ENCODE assay signal across 21 cellular contexts in genomic region chr6:34839696-34840352, GRCh38. TPM values are rescaled to one million over a fixed set of nuclear protein-coding genes. Genes with fewer than 3 reads are reported as not detected.
DNase-seq lines count a peak whose midpoint lies in the region; ATAC-seq, FAIRE-seq and TF ChIP-seq lines count a peak whose summit lies in the region.
"Had no signal": no experiment of that assay in that cellular context is flagged by ENCODE, and none has a peak within 500 bp of the region (broad histone marks: within the 10 kb centered on the region; RNA-seq: fewer than 3 reads in every experiment).

No MANE protein-coding gene starts in this region.

- TF ChIP-seq CTCF in RWPE1 (conservative IDR thresholded peaks at IDR 0.05; ENCODE audit: low read depth) = no peak

- no peak for FAIRE-seq in small intestine (lab: Jason Lieb, UNC)
- FAIRE-seq: A204.1, endometrium had no signal

- peaks cover 0 to 9% of the 10 kb centered on the region in 2 donors for H3K36me3 ChIP-seq in small intestine (ENCODE audit: control insufficient read depth in 2 of 2, insufficient read depth in 2 of 2, low read length in 2 of 2)

- H3K4me1 ChIP-seq in right cardiac atrium (ENCODE audit: control insufficient read depth, insufficient read depth, low read length) = no peaks in the 10 kb centered on the region
- no peaks in the 10 kb centered on the region for H3K4me1 ChIP-seq in small intestine (ENCODE audit: control insufficient read depth in 2 of 2, insufficient read depth in 1 of 2, low read depth in 1 of 2, low read length in 1 of 2)
- H3K4me1 ChIP-seq: transverse colon had no signal

- no peak overlapping the region for H3K4me3 ChIP-seq in right cardiac atrium (ENCODE audit: low read length)
- H3K4me3 ChIP-seq in small intestine (ENCODE audit: low read depth in 1 of 2, low read length in 2 of 2) = no peak overlapping the region
- H3K4me3 ChIP-seq: transverse colon had no signal

- 94% methylated on average over 15 of the region's 15 CpGs for WGBS in right cardiac atrium
- 95 to 98% (median 97%) methylated on average over 15 of the region's 15 CpGs for WGBS in small intestine, 3 donors

- peak; percentile 48 for DNase-seq in DMS53 (lab: John Stamatoyannopoulos, UW)
- no peak for DNase-seq in DMS53 treated with DMSO at 0.1 percent for 48 hours (lab: John Stamatoyannopoulos, UW; ENCODE audit: unreplicated experiment)
- DNase-seq in ELR (ENCODE audit: low read depth) = peak; percentile 11
- DNase-seq in RWPE1 (ENCODE audit: low spot score) = no peak
- DNase-seq in right cardiac atrium = peak in 2 of 3 donors; percentile 42 to 55
- no peak for DNase-seq in small intestine
- DNase-seq in stimulated activated CD4-positive, alpha-beta T cell treated with anti-CD3 and anti-CD28 coated beads, Interleukin-2, amount 100 ng/mL, for 24 hours = no peak
- DNase-seq: activated CD4-positive, alpha-beta T cell treated with anti-CD3 and anti-CD28 coated beads for 4 hours; activated CD8-positive, alpha-beta memory T cell treated with anti-CD3 and anti-CD28 coated beads, Interleukin-2, amount 50 U/mL, for 4 hours; DMS79 treated with DMSO at 0.1 percent for 48 hours; Kasumi-1; midbrain; NCI-H1417 treated with DMSO at 0.1 percent for 48 hours; NCI-H2171; NCI-H748 treated with DMSO at 0.1 percent for 48 hours; retina; stimulated activated naive CD4-positive, alpha-beta T cell treated with Interleukin-2 at 50 U/mL for 16 hours; transverse colon had no signal

- no peaks in the 10 kb centered on the region for H3K9me3 ChIP-seq in right cardiac atrium (ENCODE audit: control insufficient read depth, low read length)
- H3K9me3 ChIP-seq in small intestine (ENCODE audit: control insufficient read depth, low read depth) = no peaks in the 10 kb centered on the region
- H3K9me3 ChIP-seq: transverse colon had no signal

- H3K27ac ChIP-seq in RWPE1 (peak overlapping the region; percentile 42), right cardiac atrium (ENCODE audit: low read length) (no peak overlapping the region), small intestine (ENCODE audit: low read depth in 1 of 2, low read length in 1 of 2) (no peak overlapping the region)
- H3K27ac ChIP-seq: transverse colon had no signal

- H3K27me3 ChIP-seq in right cardiac atrium (ENCODE audit: control insufficient read depth, insufficient read depth) (no peaks in the 10 kb centered on the region), small intestine (ENCODE audit: control insufficient read depth in 2 of 2, insufficient read depth in 2 of 2, low read length in 2 of 2) (no peaks in the 10 kb centered on the region)
- H3K27me3 ChIP-seq: transverse colon had no signal

- CTCF ChIA-PET in RWPE1 (lab: Yijun Ruan, JAX) = interaction anchor here (0.6 to 0.7 kb wide), 2 partner anchors 10 to 305 kb away, joined by 4 read pairs; no protein-coding TSS in a partner anchor

- no peak for ATAC-seq in right cardiac atrium
- ATAC-seq in HG02970 (IDR thresholded peaks at IDR 0.05; ENCODE audit: low FRiP score, unreplicated experiment) = no peak

- POLR2A ChIA-PET in RWPE1 (lab: Yijun Ruan, JAX; ENCODE audit: low non-redundant PET) = interaction anchor here (0.6 kb wide), 1 partner anchor 35 kb away, joined by 3 read pairs; no protein-coding TSS in a partner anchor

- intact Hi-C loops in right cardiac atrium (cut with DNase I) = no loop called here

RNA-seq across cellular contexts. Expression of gene BLTP3A, which starts 47.9 kb away (rescaled TPM):
- total RNA-seq in right cardiac atrium = 10 to 100 TPM; 13.0 to 18.8 (median 17.5) TPM
- polyA plus RNA-seq in right cardiac atrium (4.4 TPM), small intestine (1 to 10 TPM; 1.3 to 4.9 (median 1.6) TPM)

RNA-seq across cellular contexts. Expression of gene TAF11, which starts 48.0 kb away (rescaled TPM):
- 10 to 100 TPM; 18.0 to 23.0 (median 19.3) TPM for total RNA-seq in right cardiac atrium
- polyA plus RNA-seq in right cardiac atrium = 25.1 TPM
- 10 to 100 TPM; 31.0 to 39.1 (median 38.6) TPM for polyA plus RNA-seq in small intestine

RNA-seq across cellular contexts. Expression of gene ANKS1A, which starts 49.2 kb away (rescaled TPM):
- total RNA-seq in right cardiac atrium = 10 to 100 TPM; 26.1 to 28.5 (median 27.1) TPM
- 11.5 TPM for polyA plus RNA-seq in right cardiac atrium
- 10 to 100 TPM in 1 of 3 donors, 1 to 10 TPM in 2; 6.5 to 13.3 (median 8.3) TPM for polyA plus RNA-seq in small intestine

Comparison
In these comparisons a context has a peak if more than half of its experiments do, and no peak if none do; other contexts are left out.
1. DNase-seq: peak in DMS53 (single experiment), ELR (single experiment) and right cardiac atrium (2 of 3); none in DMS53 treated with DMSO at 0.1 percent for 48 hours (single experiment), RWPE1 (single experiment), small intestine (single experiment) and stimulated activated CD4-positive, alpha-beta T cell treated with anti-CD3 and anti-CD28 coated beads, Interleukin-2, amount 100 ng/mL, for 24 hours (0 of 2).